Comparison of ENCODE assay signal across 8 cellular contexts in the genomic region with DNA sequence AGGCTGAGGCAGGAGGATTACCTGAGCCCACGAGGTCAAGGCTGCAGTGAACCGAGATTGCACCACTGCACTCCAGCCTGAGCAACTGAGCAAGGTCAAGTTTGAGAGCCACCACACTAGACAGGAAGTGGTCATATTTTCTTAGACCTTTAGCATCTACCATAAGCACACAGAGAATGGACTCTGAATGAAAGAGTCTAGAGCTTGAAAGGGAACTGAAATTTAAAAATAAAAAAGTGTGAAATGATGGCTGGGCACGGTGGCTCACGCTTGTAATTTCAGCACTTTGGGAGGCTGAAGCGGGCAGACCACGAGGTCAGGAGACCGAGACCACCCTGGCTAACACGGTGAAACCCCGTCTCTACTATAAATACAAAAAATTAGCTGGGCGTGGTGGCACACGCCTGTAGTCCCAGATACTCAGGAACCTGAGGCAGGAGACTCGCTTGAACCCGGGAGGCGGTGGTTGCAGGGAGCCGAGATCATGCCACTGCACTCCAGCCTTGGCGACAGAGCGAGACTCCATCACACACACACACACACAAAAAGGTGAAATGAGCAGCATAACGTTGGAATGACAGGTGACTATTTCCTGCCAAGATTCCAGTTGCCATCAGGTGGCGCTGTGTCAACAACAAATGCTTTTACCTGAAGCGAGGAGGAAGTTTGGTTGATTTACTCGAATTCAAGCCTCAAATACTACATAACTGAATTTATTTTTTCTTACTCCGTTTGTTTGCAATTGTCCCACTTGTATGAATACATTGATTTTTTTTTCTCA. TPM values are rescaled to one million over a fixed set of nuclear protein-coding genes. Genes with fewer than 3 reads are reported as not detected.
DNase-seq lines count a peak whose midpoint lies in the region; ATAC-seq, FAIRE-seq and TF ChIP-seq lines count a peak whose summit lies in the region.

No MANE protein-coding gene starts in this region.

- H3K36me3 ChIP-seq in HepG2 (replicated peaks in 1 of 2; ENCODE audit: control insufficient read depth in 1 of 2, insufficient read depth in 2 of 2, low read length in 2 of 2): no peaks in the 10 kb centered on the region

- intact Hi-C loops in HepG2 (cut with micrococcal nuclease; ENCODE audit: unreplicated experiment): loop anchor here (1.0 to 5.0 kb wide), 7 partner anchors 35 to 675 kb away; a partner anchor contains a TSS

- no peaks in the 10 kb centered on the region for H3K79me2 ChIP-seq in HepG2 (ENCODE audit: insufficient read depth, low read length)

- under 1% methylated on average over 12 of the region's 22 CpGs for WGBS in HepG2 (ENCODE audit: low lambda C conversion rate)

- ATAC-seq in GM18520 (IDR thresholded peaks at IDR 0.05; ENCODE audit: unreplicated experiment) (peak; percentile 94), HG03066 (IDR thresholded peaks at IDR 0.05; ENCODE audit: low read depth, unreplicated experiment) (peak; percentile 92), HepG2 (peak; percentile 73)

- no peaks in the 10 kb centered on the region for H4K20me1 ChIP-seq in HepG2 (ENCODE audit: insufficient read depth, low read length)

- peak overlapping the region; percentile 36; the same call in 1 of the 2 replicates for H3K9ac ChIP-seq in HepG2 (ENCODE audit: insufficient read depth, low read depth, low read length)

- BruUV-seq in HepG2 (replicated peaks; lab: Mats Ljungman, UMichigan): no TSS peak

- H2AFZ ChIP-seq in HepG2 (ENCODE audit: low read length): no peak overlapping the region

- FAIRE-seq in HepG2 (lab: Jason Lieb, UNC): peak; percentile 98

- no peak for DNase-seq in AG04449 (ENCODE audit: low read depth, low spot score)
- DNase-seq in NCI-H2171 treated with DMSO at 0.1 percent for 48 hours (lab: John Stamatoyannopoulos, UW): peak; percentile 91
- DNase-seq in activated CD4-positive, alpha-beta T cell treated with anti-CD3 and anti-CD28 coated beads for 4 hours: peak; percentile 74 to 85
- peak; percentile 83 for DNase-seq in coronary artery (ENCODE audit: low spot score)
- peak; percentile 72 for DNase-seq in HepG2 (ENCODE audit: low spot score)
- DNase-seq in stimulated activated CD4-positive, alpha-beta T cell treated with anti-CD3 and anti-CD28 coated beads, Interleukin-4, amount 100 ng/mL, for 4 hours: peak; percentile 73 to 76

- H3K27ac ChIP-seq in coronary artery (peak overlapping the region; percentile 6 to 61), HepG2 (ENCODE audit: extremely low read length, insufficient read depth, low read length) (no peak overlapping the region)

- TF ChIP-seq CTCF in AG04449 (IDR thresholded peaks at IDR 0.05; ENCODE audit: insufficient read depth, low read length, missing control alignments) (peak; percentile 72), coronary artery (IDR thresholded peaks at IDR 0.05) (peak; percentile 71), HepG2 (CRISPR knock-in tag; IDR thresholded peaks at IDR 0.05) (peak; percentile 94)

- H3K4me2 ChIP-seq in HepG2 (ENCODE audit: low read depth, low read length): peak overlapping the region; percentile 96

- no peaks in the 10 kb centered on the region for H3K9me3 ChIP-seq in HepG2 (ENCODE audit: low read length)

- no peak for TF ChIP-seq POLR2A in HepG2 (IDR thresholded peaks at IDR 0.05; ENCODE audit: insufficient read depth in 1 of 2, low read depth in 2 of 2, low read length in 2 of 2)

- CTCF ChIA-PET in AG04449 (lab: Yijun Ruan, JAX): interaction anchor here (0.7 to 6.5 kb wide), 32 partner anchors 12 to 846 kb away, joined by 3 to 160 read pairs (median 4); a partner anchor contains a TSS
- CTCF ChIA-PET in HepG2 (lab: Yijun Ruan, JAX; ENCODE audit: low intra/inter-chr PET ratio, low total read pairs): interaction anchor here (2.8 to 5.4 kb wide), 2 partner anchors 162 to 226 kb away, joined by 24 to 59 read pairs; no protein-coding TSS in a partner anchor

- no peaks in the 10 kb centered on the region; a peak in 1 of 5 replicates for H3K27me3 ChIP-seq in HepG2 (ENCODE audit: control insufficient read depth in 1 of 2, insufficient read depth in 2 of 2, low read length in 2 of 2)

- H3K4me1 ChIP-seq in HepG2 (ENCODE audit: insufficient read depth, low read length): peaks cover 23% of the 10 kb centered on the region

- no peak overlapping the region for H3K4me3 ChIP-seq in AG04449 (ENCODE audit: low read depth, low read length)
- H3K4me3 ChIP-seq in coronary artery: peak overlapping the region; percentile 50
- H3K4me3 ChIP-seq in HepG2 (replicated peaks in 1 of 3; ENCODE audit: insufficient read depth in 1 of 3, low read depth in 2 of 3, low read length in 3 of 3): peak overlapping the region; percentile 21 to 62 (median 55)

- peak; percentile 81 for TF ChIP-seq RAD21 in HepG2 (CRISPR knock-in tag; IDR thresholded peaks at IDR 0.05)

- POLR2A ChIA-PET in AG04449 (lab: Yijun Ruan, JAX): no interaction called here
- POLR2A ChIA-PET in HepG2 (lab: Yijun Ruan, JAX): no interaction called here

- in situ Hi-C loops in HepG2 (cut with HindIII; ENCODE audit: extremely low pct_ligation_motif_present, low pct_unique_long_range_greater_than_20kb): loop anchor here (10.0 to 25.0 kb wide), 3 partner anchors 163 to 825 kb away; a partner anchor contains a TSS

- TF ChIP-seq EP300 in HepG2 (IDR thresholded peaks at IDR 0.05; ENCODE audit: low read depth in 2 of 2, low read length in 2 of 2) (no peak), HepG2 (CRISPR knock-in tag; IDR thresholded peaks at IDR 0.05; ENCODE audit: borderline replicate concordance) (no peak)

TF ChIP-seq in HepG2, 621 proteins besides CTCF, POLR2A, EP300 and RAD21 (continues in another document):
- TF ChIP-seq HNF4G (IDR thresholded peaks at IDR 0.05; ENCODE audit: borderline replicate concordance, low read depth, low read length): no peak
- 0 out of 2 replicates have a peak, but pooled peaks have one; percentile 29 for TF ChIP-seq HNF4G (CRISPR knock-in tag; IDR thresholded peaks at IDR 0.05; ENCODE audit: borderline replicate concordance, low read depth)
- TF ChIP-seq KLF9 (CRISPR knock-in tag; IDR thresholded peaks at IDR 0.05; ENCODE audit: low read depth): 0 out of 2 replicates have a peak, but pooled peaks have one; percentile 50
- TF ChIP-seq ZSCAN21 (CRISPR knock-in tag; IDR thresholded peaks at IDR 0.05; ENCODE audit: borderline replicate concordance): peak; percentile 5; the same call in 1 of the 2 replicates

RNA-seq across cellular contexts. Expression of a gene that starts 21.3 kb away (rescaled TPM):
- total RNA-seq in HepG2 (2016; rRNA removed; fragmentation: Illumina TruSeq; extraction: Trizol): 109 and 153 TPM in 2 replicates
- total RNA-seq in HepG2 (2016; cell fraction: cytosol; rRNA removed; fragmentation: Illumina TruSeq; extraction: Trizol; ENCODE audit: low read depth): 16.7 and 23.9 TPM in 2 replicates
- total RNA-seq in HepG2 (2016; cell fraction: insoluble cytoplasmic fraction; rRNA removed; fragmentation: Illumina TruSeq; extraction: Trizol): 110 and 144 TPM in 2 replicates
- total RNA-seq in HepG2 (2016; cell fraction: membrane; rRNA removed; fragmentation: Illumina TruSeq; extraction: Trizol): 101 and 104 TPM in 2 replicates
- total RNA-seq in HepG2 (2016; cell fraction: nucleus; rRNA removed; fragmentation: Illumina TruSeq; extraction: Trizol): 61.8 and 62.9 TPM in 2 replicates
- 65.1 and 76.8 TPM in 2 replicates for polyA plus RNA-seq in HepG2 (2011; rRNA removed)
- polyA plus RNA-seq in HepG2 (2011; cell fraction: cytosol; rRNA removed): 36.3 and 48.4 TPM in 2 replicates
- polyA plus RNA-seq in HepG2 (2011; cell fraction: nucleus; rRNA removed): 25.4 and 34.0 TPM in 2 replicates
- 69.0 and 81.6 TPM in 2 replicates for polyA plus RNA-seq in HepG2 (2012)
- 22.4 and 31.8 TPM in 2 replicates for polyA plus RNA-seq in HepG2 (2016; cell fraction: cytosol; fragmentation: Illumina TruSeq; extraction: Trizol; ENCODE audit: low read depth)
- 189 TPM in 2 replicates for polyA plus RNA-seq in HepG2 (2016; cell fraction: insoluble cytoplasmic fraction; fragmentation: Illumina TruSeq; extraction: Trizol; ENCODE audit: low read depth)
- 89.4 and 100 TPM in 2 replicates for polyA plus RNA-seq in HepG2 (2016; cell fraction: membrane; fragmentation: Illumina TruSeq; extraction: Trizol; ENCODE audit: low read depth)
- 119 and 121 TPM in 2 replicates for polyA plus RNA-seq in HepG2 (2016; cell fraction: nucleus; fragmentation: Illumina TruSeq; extraction: Trizol; ENCODE audit: insufficient read depth, low read depth)
- 14.9 and 54.2 TPM in 2 replicates for polyA minus RNA-seq in HepG2 (2011; rRNA and poly(A)+ RNA removed; ENCODE audit: low replicate concordance)
- polyA minus RNA-seq in HepG2 (2011; cell fraction: cytosol; rRNA and poly(A)+ RNA removed): 85.6 and 86.5 TPM in 2 replicates
- polyA minus RNA-seq in HepG2 (2011; cell fraction: nucleus; rRNA and poly(A)+ RNA removed): 61.7 and 75.2 TPM in 2 replicates

RNA-seq across cellular contexts. Expression of a gene that starts 30.4 kb away (rescaled TPM):
- total RNA-seq in HepG2 (2016; rRNA removed; fragmentation: Illumina TruSeq; extraction: Trizol): 31.6 and 33.9 TPM in 2 replicates
- total RNA-seq in HepG2 (2016; cell fraction: cytosol; rRNA removed; fragmentation: Illumina TruSeq; extraction: Trizol; ENCODE audit: low read depth): 47.2 and 49.8 TPM in 2 replicates
- total RNA-seq in HepG2 (2016; cell fraction: insoluble cytoplasmic fraction; rRNA removed; fragmentation: Illumina TruSeq; extraction: Trizol): 32.4 and 35.1 TPM in 2 replicates
- total RNA-seq in HepG2 (2016; cell fraction: membrane; rRNA removed; fragmentation: Illumina TruSeq; extraction: Trizol): 31.7 and 32.8 TPM in 2 replicates
- 28.3 and 32.7 TPM in 2 replicates for total RNA-seq in HepG2 (2016; cell fraction: nucleus; rRNA removed; fragmentation: Illumina TruSeq; extraction: Trizol)
- 22.3 and 25.9 TPM in 2 replicates for polyA plus RNA-seq in HepG2 (2011; rRNA removed)
- polyA plus RNA-seq in HepG2 (2011; cell fraction: cytosol; rRNA removed): 16.4 and 27.5 TPM in 2 replicates
- 21.0 and 22.1 TPM in 2 replicates for polyA plus RNA-seq in HepG2 (2011; cell fraction: nucleus; rRNA removed)
- 18.3 and 18.7 TPM in 2 replicates for polyA plus RNA-seq in HepG2 (2012)
- 3.6 and 6.7 TPM in 2 replicates for polyA plus RNA-seq in HepG2 (2016; cell fraction: cytosol; fragmentation: Illumina TruSeq; extraction: Trizol; ENCODE audit: low read depth)
- polyA plus RNA-seq in HepG2 (2016; cell fraction: insoluble cytoplasmic fraction; fragmentation: Illumina TruSeq; extraction: Trizol; ENCODE audit: low read depth): 32.9 and 39.4 TPM in 2 replicates
- polyA plus RNA-seq in HepG2 (2016; cell fraction: membrane; fragmentation: Illumina TruSeq; extraction: Trizol; ENCODE audit: low read depth): 8.3 and 8.4 TPM in 2 replicates
- polyA plus RNA-seq in HepG2 (2016; cell fraction: nucleus; fragmentation: Illumina TruSeq; extraction: Trizol; ENCODE audit: insufficient read depth, low read depth): 33.7 and 36.4 TPM in 2 replicates
- 32.3 and 35.4 TPM in 2 replicates for polyA minus RNA-seq in HepG2 (2011; rRNA and poly(A)+ RNA removed; ENCODE audit: low replicate concordance)
- polyA minus RNA-seq in HepG2 (2011; cell fraction: cytosol; rRNA and poly(A)+ RNA removed): 11.1 and 16.9 TPM in 2 replicates
- 66.7 and 69.2 TPM in 2 replicates for polyA minus RNA-seq in HepG2 (2011; cell fraction: nucleus; rRNA and poly(A)+ RNA removed)
